In the genomic region with DNA sequence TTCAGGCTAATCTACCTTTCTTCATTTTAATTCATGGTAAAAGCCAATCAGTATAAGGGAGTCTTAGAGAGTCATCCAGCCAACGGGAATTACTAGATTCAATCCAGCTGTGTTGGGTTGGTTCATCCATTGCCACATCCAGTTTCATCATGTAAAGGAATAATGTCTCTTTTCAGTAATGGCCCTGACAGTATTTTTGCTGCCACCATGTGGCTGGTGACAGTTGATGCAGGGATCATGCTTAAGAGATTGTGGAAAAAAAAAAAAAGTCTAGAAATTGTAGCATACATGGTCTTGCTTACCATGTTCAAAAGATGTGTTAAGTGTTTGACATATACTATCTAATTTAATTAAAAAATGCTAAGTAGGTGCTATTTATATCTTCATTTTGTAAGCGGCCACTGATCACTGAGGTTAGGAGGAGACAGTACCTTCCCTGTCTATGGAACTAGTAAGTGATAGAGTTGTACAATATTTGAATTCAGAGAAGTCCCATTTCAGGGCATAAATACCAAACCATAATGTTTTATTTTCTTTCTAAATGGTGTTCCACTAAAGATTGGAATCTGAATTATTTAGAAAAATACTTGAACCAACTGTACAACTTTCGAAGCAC, we compare ENCODE assay signal across 7 cellular contexts.
DNase-seq lines count a peak whose midpoint lies in the region; ATAC-seq and TF ChIP-seq lines count a peak whose summit lies in the region.

No MANE protein-coding gene starts in this region.

- CTCF ChIA-PET in RWPE1 (lab: Yijun Ruan, JAX): interaction anchor here (0.7 kb wide), 1 partner anchor 938 kb away, joined by 3 read pairs; no protein-coding TSS in a partner anchor

- WGBS in smooth muscle cell (ENCODE audit: low lambda C conversion rate): 55% methylated on average over 3 of the region's 3 CpGs

- no peaks in the 10 kb centered on the region for H3K27me3 ChIP-seq in smooth muscle cell (ENCODE audit: low read depth)

- no peaks in the 10 kb centered on the region for H3K79me2 ChIP-seq in smooth muscle cell (ENCODE audit: low read depth)

- no peak overlapping the region for H3K4me3 ChIP-seq in smooth muscle cell

- peak overlapping the region; percentile 72 for H2AFZ ChIP-seq in smooth muscle cell (ENCODE audit: low read depth)

- H3K4me2 ChIP-seq in smooth muscle cell: no peak overlapping the region

- H3K36me3 ChIP-seq in smooth muscle cell (ENCODE audit: low read depth): no peaks in the 10 kb centered on the region

- H3K27ac ChIP-seq in RWPE1 (no peak overlapping the region), smooth muscle cell (ENCODE audit: low read depth) (no peak overlapping the region)

- peak; percentile 11 for DNase-seq in GM04503 (ENCODE audit: low read depth)
- peak; percentile 29 for DNase-seq in HPDE6-E6E7 (ENCODE audit: extremely low spot score)
- DNase-seq in RWPE1 (ENCODE audit: low spot score): peak; percentile 30
- DNase-seq in fibroblast of peridontal ligament (ENCODE audit: extremely low read depth): peak; percentile 0
- DNase-seq in smooth muscle cell (lab: John Stamatoyannopoulos, UW; ENCODE audit: unreplicated experiment): no peak
- DNase-seq in activated T-cell treated with anti-CD3 and anti-CD28 coated beads for 4 hours: no peak

- TF ChIP-seq CTCF in RWPE1 (conservative IDR thresholded peaks at IDR 0.05; ENCODE audit: low read depth) (peak; percentile 70), smooth muscle cell (IDR thresholded peaks at IDR 0.05; ENCODE audit: borderline replicate concordance, insufficient read depth, poor library complexity, severe bottlenecking) (peak; percentile 76)

- peak; percentile 79 for ATAC-seq in GM21390 (IDR thresholded peaks at IDR 0.05; ENCODE audit: unreplicated experiment)

- H3K9me3 ChIP-seq in smooth muscle cell (replicated peaks; ENCODE audit: low read depth): no peaks in the 10 kb centered on the region

- H4K20me1 ChIP-seq in smooth muscle cell (ENCODE audit: low read depth): no peaks in the 10 kb centered on the region

- POLR2A ChIA-PET in RWPE1 (lab: Yijun Ruan, JAX; ENCODE audit: low non-redundant PET): no interaction called here

- H3K4me1 ChIP-seq in smooth muscle cell (ENCODE audit: low read depth): no peaks in the 10 kb centered on the region

- no peak overlapping the region for H3K9ac ChIP-seq in smooth muscle cell (ENCODE audit: low read depth)

- H3F3A ChIP-seq in smooth muscle cell (ENCODE audit: low read depth): no peaks in the 10 kb centered on the region

Comparison
In these comparisons a context has a peak if more than half of its experiments do, and no peak if none do; other contexts are left out.
1. DNase-seq: peak in GM04503 (single experiment), HPDE6-E6E7 (single experiment), RWPE1 (single experiment) and fibroblast of peridontal ligament (single experiment); none in smooth muscle cell (single experiment) and activated T-cell treated with anti-CD3 and anti-CD28 coated beads for 4 hours (single experiment).